Comparison of ENCODE assay signal across 13 cellular contexts in genomic region chr11:60942970-60943565, GRCh38. TPM values are rescaled to one million over a fixed set of nuclear protein-coding genes. Genes with fewer than 3 reads are reported as not detected.
DNase-seq lines count a peak whose midpoint lies in the region; TF ChIP-seq lines count a peak whose summit lies in the region.
"Had no signal": no experiment of that assay in that cellular context is flagged by ENCODE, and none has a peak within 500 bp of the region (broad histone marks: within the 10 kb centered on the region; RNA-seq: fewer than 3 reads in every experiment).

No MANE protein-coding gene starts in this region.

- H3K4me1 ChIP-seq in PC-9 (replicated peaks; ENCODE audit: insufficient read depth) = peaks cover 26% of the 10 kb centered on the region
- H3K4me1 ChIP-seq: psoas muscle had no signal

- H2AFZ ChIP-seq in PC-9 = peak overlapping the region; percentile 71

- no peaks in the 10 kb centered on the region for H3K9me3 ChIP-seq in AG04450 (ENCODE audit: control insufficient read depth, insufficient read depth, low read length)
- H3K9me3 ChIP-seq in PC-9 (ENCODE audit: insufficient read depth, low read depth) = no peaks in the 10 kb centered on the region
- H3K9me3 ChIP-seq: heart left ventricle, psoas muscle had no signal

- H3K9me2 ChIP-seq in PC-9 (ENCODE audit: insufficient read depth) = no peaks in the 10 kb centered on the region

- intact Hi-C loops in PC-9 (cut with micrococcal nuclease; ENCODE audit: unreplicated experiment) = loop anchor here (2.0 kb wide), 1 partner anchor 18 kb away; the partner anchor contains the start of gene TMEM132A

- POLR2A ChIA-PET in AG04450 (lab: Yijun Ruan, JAX) (no interaction called here), PC-9 (lab: Charles Lee; ENCODE audit: unreplicated experiment) (interaction anchor here (0.6 to 0.7 kb wide), 6 partner anchors 17 to 1722 kb away, joined by 3 to 11 read pairs (median 6); partner anchors contain the start of gene TMEM109), GM10248 (lab: Yijun Ruan, JAX) (interaction anchor here (1.1 kb wide), 1 partner anchor 11 kb away, joined by 3 read pairs; no protein-coding TSS in a partner anchor)

- H3K79me2 ChIP-seq in PC-9 (ENCODE audit: low read depth) = no peaks in the 10 kb centered on the region

- H3K27ac ChIP-seq in AG04450 (ENCODE audit: low read depth, low read length) = peak overlapping the region; percentile 2
- H3K27ac ChIP-seq in PC-9 = peak overlapping the region; percentile 74
- H3K27ac ChIP-seq: psoas muscle had no signal

- peaks cover 26% of the 10 kb centered on the region for H3F3A ChIP-seq in PC-9 (ENCODE audit: insufficient read depth, low read depth)

- BruUV-seq in PC-9 (replicated peaks; lab: Mats Ljungman, UMichigan) = no TSS peak

- no peaks in the 10 kb centered on the region for H3K36me3 ChIP-seq in PC-9 (ENCODE audit: low read depth)

- no peaks in the 10 kb centered on the region for H4K20me1 ChIP-seq in PC-9 (ENCODE audit: insufficient read depth)

- H3K4me3 ChIP-seq in AG04450 (ENCODE audit: low read depth, low read length) = no peak overlapping the region
- peak overlapping the region; percentile 11; the same call in 1 of the 2 replicates for H3K4me3 ChIP-seq in PC-9
- H3K4me3 ChIP-seq: heart left ventricle, psoas muscle had no signal

- TF ChIP-seq CTCF in AG04450 (IDR thresholded peaks at IDR 0.05; ENCODE audit: low read depth, low read length) (no peak), PC-9 (conservative IDR thresholded peaks at IDR 0.05) (no peak), GM10248 (IDR thresholded peaks at IDR 0.05; ENCODE audit: control extremely low read depth, extremely low read depth, low read depth, missing control alignments) (no peak)

- CTCF ChIA-PET in AG04450 (lab: Charles Lee) (interaction anchor here (0.6 to 1.3 kb wide), 2 partner anchors 44 to 245 kb away, joined by 3 read pairs; no protein-coding TSS in a partner anchor), PC-9 (lab: Charles Lee) (interaction anchor here (0.6 to 0.7 kb wide), 2 partner anchors 28 to 391 kb away, joined by 3 read pairs; no protein-coding TSS in a partner anchor), GM10248 (lab: Yijun Ruan, JAX) (interaction anchor here (1.2 to 2.8 kb wide), 6 partner anchors 8 to 170 kb away, joined by 3 to 9 read pairs (median 4); no protein-coding TSS in a partner anchor)

- H3K27me3 ChIP-seq in AG04450 (ENCODE audit: control insufficient read depth, insufficient read depth, low read length) (peaks cover 2% of the 10 kb centered on the region), PC-9 (ENCODE audit: insufficient read depth, low read depth) (no peaks in the 10 kb centered on the region)
- H3K27me3 ChIP-seq: heart left ventricle had no signal

- peak overlapping the region; percentile 76 for H3K4me2 ChIP-seq in PC-9

- DNase-seq in AG04450 (ENCODE audit: low read depth, low spot score) (no peak), NCI-H1092 treated with DMSO at 0.1 percent for 48 hours (lab: John Stamatoyannopoulos, UW) (peak; percentile 76), PC-9 (peak; percentile 86 to 99), kidney tubule cell (ENCODE audit: low spot score) (peak; percentile 73), GM10248 (ENCODE audit: extremely low spot score) (no peak), globus pallidus (ENCODE audit: low spot score) (no peak), iPS-NIHi11 (ENCODE audit: low spot score) (no peak), H4 (ENCODE audit: low spot score) (no peak)
- DNase-seq: activated CD8-positive, alpha-beta T cell treated with anti-CD3 and anti-CD28 coated beads, Interleukin-2, amount 10 ng/mL, durations not matched to agents 7 days and 5 days; heart left ventricle; psoas muscle; T-helper 1 cell had no signal

RNA-seq across cellular contexts. Expression of gene SLC15A3, which starts 8.9 kb away (rescaled TPM):
- 4.8 and 9.1 TPM in 2 replicates for polyA plus RNA-seq in AG04450 (2011; rRNA removed)
- 16.3 and 19.4 TPM in 2 replicates for polyA minus RNA-seq in AG04450 (2011; rRNA and poly(A)+ RNA removed)
- 2.7 and 5.5 TPM in 2 replicates for total RNA-seq in PC-9 (2021)
- 4.9 and 5.8 TPM in 2 replicates for total RNA-seq in H4 (2014; rRNA removed; shearing (Covaris generic))

RNA-seq across cellular contexts. Expression of gene TMEM132A, which starts 18.8 kb away (rescaled TPM):
- 25.9 and 36.0 TPM in 2 replicates for polyA plus RNA-seq in AG04450 (2011; rRNA removed)
- polyA minus RNA-seq in AG04450 (2011; rRNA and poly(A)+ RNA removed) = 18.9 and 24.2 TPM in 2 replicates
- total RNA-seq in PC-9 (2021) = 54.4 and 90.3 TPM in 2 replicates
- 28.6 and 39.0 TPM in 2 replicates for total RNA-seq in H4 (2014; rRNA removed; shearing (Covaris generic))

RNA-seq across cellular contexts. Expression of gene CD6, which starts 28.4 kb away (rescaled TPM):
- polyA plus RNA-seq in AG04450 (2011; rRNA removed) = not detected in 2 replicates
- polyA minus RNA-seq in AG04450 (2011; rRNA and poly(A)+ RNA removed) = not detected in 2 replicates
- total RNA-seq in PC-9 (2021) = 0.74 and 3.3 TPM in 2 replicates
- total RNA-seq in H4 (2014; rRNA removed; shearing (Covaris generic)) = not detected in 2 replicates
- total RNA-seq: H7 had no signal

RNA-seq across cellular contexts. Expression of gene TMEM109, which starts 29.1 kb away (rescaled TPM):
- polyA plus RNA-seq in AG04450 (2011; rRNA removed) = 36.2 and 44.5 TPM in 2 replicates
- 23.8 and 24.6 TPM in 2 replicates for polyA minus RNA-seq in AG04450 (2011; rRNA and poly(A)+ RNA removed)
- 104 and 105 TPM in 2 replicates for total RNA-seq in PC-9 (2021)
- total RNA-seq in H4 (2014; rRNA removed; shearing (Covaris generic)) = 43.0 and 65.6 TPM in 2 replicates

RNA-seq across cellular contexts. Expression of gene PRPF19, which starts 36.7 kb away (rescaled TPM):
- polyA plus RNA-seq in AG04450 (2011; rRNA removed) = 25.1 and 33.6 TPM in 2 replicates
- 24.1 and 37.6 TPM in 2 replicates for polyA minus RNA-seq in AG04450 (2011; rRNA and poly(A)+ RNA removed)
- 135 and 160 TPM in 2 replicates for total RNA-seq in PC-9 (2021)
- 92.3 and 106 TPM in 2 replicates for total RNA-seq in H4 (2014; rRNA removed; shearing (Covaris generic))

Comparison
In these comparisons a context has a peak if more than half of its experiments do, and no peak if none do; other contexts are left out.
1. DNase-seq: peak in NCI-H1092 treated with DMSO at 0.1 percent for 48 hours (single experiment), PC-9 (2 of 2) and kidney tubule cell (single experiment); none in AG04450 (single experiment), GM10248 (single experiment), globus pallidus (single experiment), iPS-NIHi11 (single experiment) and H4 (single experiment).